ENCODE assay signal across 24 cellular contexts in genomic region chr3:160454995-160455394, GRCh38. TPM values are rescaled to one million over a fixed set of nuclear protein-coding genes. Genes with fewer than 3 reads are reported as not detected.
DNase-seq lines count a peak whose midpoint lies in the region; TF ChIP-seq lines count a peak whose summit lies in the region.
"Had no signal": no experiment of that assay in that cellular context is flagged by ENCODE, and none has a peak within 500 bp of the region (broad histone marks: within the 10 kb centered on the region; RNA-seq: fewer than 3 reads in every experiment).

No MANE protein-coding gene starts in this region.

- no peak for TF ChIP-seq CTCF in dorsolateral prefrontal cortex (IDR thresholded peaks at IDR 0.05 in 54 of 56, conservative IDR thresholded peaks at IDR 0.05 in 2 of 56; ENCODE audit: low read depth in 1 of 56, partially characterized antibody in 56 of 56)
- TF ChIP-seq CTCF in Caco-2 (IDR thresholded peaks at IDR 0.05; ENCODE audit: insufficient read depth in 1 of 2, low read depth in 1 of 2, low read length in 1 of 2, severe bottlenecking in 1 of 2, unreplicated experiment in 1 of 2), result no peak
- TF ChIP-seq CTCF in nephron progenitor cell (IDR thresholded peaks at IDR 0.05), result no peak

- peak overlapping the region in 51 of 59 donors; percentile 3 to 100 (median 62) for H3K27ac ChIP-seq in dorsolateral prefrontal cortex
- H3K27ac ChIP-seq: gastrocnemius medialis, HL-60, left ventricle myocardium inferior, RWPE1 had no signal

- BruUV-seq in Caco-2 (replicated peaks; lab: Mats Ljungman, UMichigan), result no TSS peak

- H3K36me3 ChIP-seq in Caco-2 (ENCODE audit: control insufficient read depth, insufficient read depth, low read length), result no peaks in the 10 kb centered on the region
- H3K36me3 ChIP-seq: gastrocnemius medialis, left ventricle myocardium inferior had no signal

- DNase-seq in DMS53 (lab: John Stamatoyannopoulos, UW) (peak; percentile 44), NCI-H2081 (lab: John Stamatoyannopoulos, UW) (peak; percentile 57 to 81), NCI-H69 (lab: John Stamatoyannopoulos, UW) (peak; percentile 79), dorsolateral prefrontal cortex (no peak), mesenteric fat pad (ENCODE audit: low spot score) (no peak), Caco-2 (no peak), OCI-M2 (lab: John Stamatoyannopoulos, UW; ENCODE audit: unreplicated experiment) (no peak), nephron progenitor cell (no peak)
- DNase-seq: activated CD4-positive, alpha-beta T cell treated with anti-CD3 and anti-CD28 coated beads for 48 hours; activated naive CD4-positive, alpha-beta T cell treated with anti-CD3 and anti-CD28 coated beads for 36 hours; activated T-cell treated with anti-CD3 and anti-CD28 coated beads, Interleukin-2, amount 50 U/mL, for 72 hours; amygdala; gastrocnemius medialis; hypothalamus; Kasumi-1; left ventricle myocardium inferior; naive thymus-derived CD4-positive, alpha-beta T cell; retina; stimulated activated CD4-positive, alpha-beta T cell treated with anti-CD3 and anti-CD28 coated beads, Interleukin-2, amount 100 ng/mL, for 48 hours; T-helper 17 cell had no signal

- H3K9me3 Mint-ChIP-seq in Caco-2 (ENCODE audit: unreplicated experiment), result no peaks in the 10 kb centered on the region
- peaks cover 10% of the 10 kb centered on the region for H3K9me3 Mint-ChIP-seq in nephron progenitor cell
- H3K9me3 Mint-ChIP-seq: activated naive CD4-positive, alpha-beta T cell treated with anti-CD3 and anti-CD28 coated beads for 36 hours; activated T-cell treated with anti-CD3 and anti-CD28 coated beads, Interleukin-2, amount 50 U/mL, for 72 hours had no signal

- no peak overlapping the region for H3K4me3 ChIP-seq in dorsolateral prefrontal cortex
- no peak overlapping the region for H3K4me3 ChIP-seq in Caco-2 (ENCODE audit: low read depth, low read length)
- H3K4me3 ChIP-seq: gastrocnemius medialis, left ventricle myocardium inferior had no signal

- no peaks in the 10 kb centered on the region for H3K36me3 Mint-ChIP-seq in Caco-2 (ENCODE audit: insufficient read depth, unreplicated experiment)
- peaks cover 5% of the 10 kb centered on the region for H3K36me3 Mint-ChIP-seq in nephron progenitor cell (ENCODE audit: low read depth)
- H3K36me3 Mint-ChIP-seq: mesothelial cell of epicardium; stimulated activated effector memory CD8-positive, alpha-beta T cell treated with anti-CD3 and anti-CD28 coated beads, Interleukin-12 subunit alpha, Interleukin-12 subunit beta, amount 100 ng/mL, for 72 hours had no signal

- intact Hi-C loops in dorsolateral prefrontal cortex (cut with DNase I) (no loop called here), Caco-2 (cut with micrococcal nuclease; ENCODE audit: unreplicated experiment) (no loop called here)

- no peaks in the 10 kb centered on the region for H3K4me1 Mint-ChIP-seq in Caco-2 (ENCODE audit: low read depth, unreplicated experiment)
- peaks cover 6% of the 10 kb centered on the region for H3K4me1 Mint-ChIP-seq in nephron progenitor cell
- H3K4me1 Mint-ChIP-seq: T-helper 17 cell had no signal

- no peak overlapping the region for H3K4me3 Mint-ChIP-seq in Caco-2 (ENCODE audit: unreplicated experiment)
- no peak overlapping the region for H3K4me3 Mint-ChIP-seq in nephron progenitor cell
- H3K4me3 Mint-ChIP-seq: activated naive CD4-positive, alpha-beta T cell treated with anti-CD3 and anti-CD28 coated beads for 36 hours; activated T-cell treated with anti-CD3 and anti-CD28 coated beads, Interleukin-2, amount 50 U/mL, for 72 hours; mesothelial cell of epicardium; naive thymus-derived CD4-positive, alpha-beta T cell; stimulated activated effector memory CD8-positive, alpha-beta T cell treated with anti-CD3 and anti-CD28 coated beads, Interleukin-12 subunit alpha, Interleukin-12 subunit beta, amount 100 ng/mL, for 72 hours; T-helper 17 cell had no signal

- H3K27me3 Mint-ChIP-seq in Caco-2 (ENCODE audit: insufficient read depth, unreplicated experiment) (peaks cover 11% of the 10 kb centered on the region), nephron progenitor cell (ENCODE audit: low read depth, poor library complexity) (peaks cover 14% of the 10 kb centered on the region)

- POLR2A ChIA-PET in Caco-2 (lab: Charles Lee), result no interaction called here

- H3K27ac Mint-ChIP-seq in Caco-2 (ENCODE audit: unreplicated experiment) (no peak overlapping the region), nephron progenitor cell (no peak overlapping the region)
- H3K27ac Mint-ChIP-seq: activated naive CD4-positive, alpha-beta T cell treated with anti-CD3 and anti-CD28 coated beads for 36 hours; activated T-cell treated with anti-CD3 and anti-CD28 coated beads, Interleukin-2, amount 50 U/mL, for 72 hours; mesothelial cell of epicardium; naive thymus-derived CD4-positive, alpha-beta T cell; stimulated activated effector memory CD8-positive, alpha-beta T cell treated with anti-CD3 and anti-CD28 coated beads, Interleukin-12 subunit alpha, Interleukin-12 subunit beta, amount 100 ng/mL, for 72 hours; T-helper 17 cell had no signal

- no peaks in the 10 kb centered on the region for H3K4me1 ChIP-seq in Caco-2
- H3K4me1 ChIP-seq: gastrocnemius medialis had no signal

- H3K9me3 ChIP-seq in Caco-2, result no peaks in the 10 kb centered on the region
- H3K9me3 ChIP-seq: gastrocnemius medialis, left ventricle myocardium inferior had no signal

- H3K27me3 ChIP-seq in dorsolateral prefrontal cortex (peaks cover 0 to 9% (median 3%) of the 10 kb centered on the region in 45 donors), Caco-2 (replicated peaks; ENCODE audit: control insufficient read depth, insufficient read depth, low read length) (no peaks in the 10 kb centered on the region)

- CTCF ChIA-PET in Caco-2 (lab: Charles Lee), result interaction anchor here (0.7 kb wide), 1 partner anchor 383 kb away, joined by 3 read pairs; no protein-coding TSS in a partner anchor

RNA-seq across cellular contexts. Expression of gene TRIM59, which starts 5.4 kb away (rescaled TPM):
- total RNA-seq in dorsolateral prefrontal cortex (10 to 100 TPM in 102 of 120 experiments, 1 to 10 TPM in 18; 3.4 to 93.5 (median 23.5) TPM), mesenteric fat pad (0.48 TPM), Caco-2 (2022) (3.8 and 4.5 TPM in 2 replicates)

RNA-seq across cellular contexts. Expression of gene SMC4, which starts 55.5 kb away (rescaled TPM):
- 10 to 100 TPM in 71 of 120 experiments, 1 to 10 TPM in 49; 4.6 to 19.0 (median 10.7) TPM for total RNA-seq in dorsolateral prefrontal cortex
- 12.2 TPM for total RNA-seq in mesenteric fat pad
- 133 and 136 TPM in 2 replicates for total RNA-seq in Caco-2 (2022)

RNA-seq across cellular contexts. Expression of gene IFT80, which starts 56.0 kb away (rescaled TPM):
- total RNA-seq in dorsolateral prefrontal cortex, result 100 to 1,000 TPM in 4 of 120 experiments, 10 to 100 TPM in 116; 30.1 to 114 (median 63.1) TPM
- total RNA-seq in mesenteric fat pad, result 11.1 TPM
- total RNA-seq in Caco-2 (2022), result 19.3 and 24.9 TPM in 2 replicates

Comparison
In these comparisons a context has a peak if more than half of its experiments do, and no peak if none do; other contexts are left out.
1. DNase-seq: peak in DMS53 (single experiment), NCI-H2081 (2 of 2) and NCI-H69 (single experiment); none in dorsolateral prefrontal cortex (0 of 10), mesenteric fat pad (single experiment), Caco-2 (0 of 2), OCI-M2 (single experiment) and nephron progenitor cell (single experiment).